ENCODE assay signal across 8 cellular contexts in genomic region chr18:23918395-23919032, GRCh38.
DNase-seq lines count a peak whose midpoint lies in the region; ATAC-seq and TF ChIP-seq lines count a peak whose summit lies in the region.

No MANE protein-coding gene starts in this region.

- H3K9me3 Mint-ChIP-seq in activated T-cell treated with anti-CD3 and anti-CD28 coated beads, Interleukin-2, amount 50 U/mL, for 72 hours, result no peaks in the 10 kb centered on the region

- ATAC-seq in Panc1 (peak; percentile 87), GM21786 (IDR thresholded peaks at IDR 0.05; ENCODE audit: unreplicated experiment) (no peak)
- ATAC-seq in activated T-cell treated with anti-CD3 and anti-CD28 coated beads, Interleukin-2, amount 50 U/mL, for 72 hours (replicated peaks in 1 of 2), result peak; percentile 72 to 77

- 40 to 52% methylated on average over 10 of the region's 10 CpGs for WGBS in testis, 2 donors

- H3K36me3 ChIP-seq in Panc1 (ENCODE audit: control insufficient read depth, insufficient read depth, low read length) (no peaks in the 10 kb centered on the region), testis (ENCODE audit: low read depth, missing control alignments) (no peaks in the 10 kb centered on the region)

- no peaks in the 10 kb centered on the region for H3K9me3 ChIP-seq in Panc1 (ENCODE audit: control insufficient read depth, insufficient read depth, low read depth, low read length)
- no peaks in the 10 kb centered on the region for H3K9me3 ChIP-seq in testis

- no peaks in the 10 kb centered on the region for H3K36me3 Mint-ChIP-seq in activated T-cell treated with anti-CD3 and anti-CD28 coated beads, Interleukin-2, amount 50 U/mL, for 72 hours (ENCODE audit: insufficient read depth in 2 of 2)

- no peak overlapping the region for H3K27ac Mint-ChIP-seq in activated T-cell treated with anti-CD3 and anti-CD28 coated beads, Interleukin-2, amount 50 U/mL, for 72 hours

- no TSS peak for BruUV-seq in Panc1 (replicated peaks; lab: Mats Ljungman, UMichigan)

- intact Hi-C loops in Panc1 (cut with micrococcal nuclease; ENCODE audit: unreplicated experiment) (loop anchor here (5.0 kb wide), 1 partner anchor 96 kb away; no protein-coding TSS in a partner anchor), testis (cut with DNase I; ENCODE audit: low total_unique reads) (no loop called here)

- peaks cover 19% of the 10 kb centered on the region for H3K4me1 Mint-ChIP-seq in activated T-cell treated with anti-CD3 and anti-CD28 coated beads, Interleukin-2, amount 50 U/mL, for 72 hours (ENCODE audit: low read depth)

- CTCF ChIA-PET in GM10248 (lab: Yijun Ruan, JAX) (interaction anchor here (0.7 to 3.1 kb wide), 53 partner anchors 8 to 1119 kb away, joined by 3 to 30 read pairs (median 5); no protein-coding TSS in a partner anchor), Panc1 (lab: Charles Lee) (interaction anchor here (0.5 to 1.0 kb wide), 4 partner anchors 20 to 205 kb away, joined by 3 read pairs; no protein-coding TSS in a partner anchor)

- in situ Hi-C loops in Panc1 (cut with HindIII; ENCODE audit: low pct_unique_long_range_greater_than_20kb, low sequenced_read_pairs), result no loop called here

- DNase-seq in GM10248 (ENCODE audit: extremely low spot score), result peak; percentile 61
- DNase-seq in HuH-7.5 (ENCODE audit: low spot score), result peak; percentile 15
- peak; percentile 43 for DNase-seq in Panc1 (ENCODE audit: low read depth, low spot score)
- peak; percentile 78 for DNase-seq in activated T-cell treated with anti-CD3 and anti-CD28 coated beads, Interleukin-2, amount 50 U/mL, for 72 hours
- DNase-seq in fibroblast of the aortic adventitia (ENCODE audit: low read depth), result peak; percentile 73
- DNase-seq in nucleus accumbens (lab: John Stamatoyannopoulos, UW), result peak in 39 of 56 donors; percentile 1 to 83 (median 19)
- peak; percentile 94 for DNase-seq in testis

- H3K27me3 ChIP-seq in Panc1 (ENCODE audit: control insufficient read depth, insufficient read depth, low read length), result peaks cover 5% of the 10 kb centered on the region; the same call in 1 of the 2 replicates
- H3K27me3 ChIP-seq in testis, result no peaks in the 10 kb centered on the region

- peaks cover 9% of the 10 kb centered on the region for H3K27me3 Mint-ChIP-seq in activated T-cell treated with anti-CD3 and anti-CD28 coated beads, Interleukin-2, amount 50 U/mL, for 72 hours (ENCODE audit: low read depth)

- no peak for TF ChIP-seq POLR2A in testis (IDR thresholded peaks at IDR 0.05)

- H3K27ac ChIP-seq in Panc1 (ENCODE audit: low read length) (no peak overlapping the region), testis (no peak overlapping the region)

- H3K4me3 ChIP-seq in Panc1 (ENCODE audit: low read depth in 2 of 2, low read length in 2 of 2), result no peak overlapping the region
- no peak overlapping the region for H3K4me3 ChIP-seq in fibroblast of the aortic adventitia (ENCODE audit: low read depth, low read length)
- no peak overlapping the region for H3K4me3 ChIP-seq in testis

- POLR2A ChIA-PET in GM10248 (lab: Yijun Ruan, JAX), result no interaction called here
- POLR2A ChIA-PET in Panc1 (lab: Charles Lee), result no interaction called here

- TF ChIP-seq CTCF in GM10248 (IDR thresholded peaks at IDR 0.05; ENCODE audit: control extremely low read depth, extremely low read depth, low read depth, missing control alignments) (peak; percentile 81), Panc1 (IDR thresholded peaks at IDR 0.05) (peak; percentile 93), fibroblast of the aortic adventitia (IDR thresholded peaks at IDR 0.05; ENCODE audit: insufficient read depth, low read length) (peak; percentile 87), testis (IDR thresholded peaks at IDR 0.05) (peak; percentile 81 to 88 (median 84))

- no peaks in the 10 kb centered on the region for H3K4me1 ChIP-seq in Panc1 (ENCODE audit: control insufficient read depth, insufficient read depth, low read length)
- H3K4me1 ChIP-seq in testis, result no peaks in the 10 kb centered on the region

- no peak overlapping the region for H3K4me3 Mint-ChIP-seq in activated T-cell treated with anti-CD3 and anti-CD28 coated beads, Interleukin-2, amount 50 U/mL, for 72 hours

Comparison
In these comparisons a context has a peak if more than half of its experiments do, and no peak if none do; other contexts are left out.
1. DNase-seq: peak in every context shown above with its lines; median percentile 94 in testis; 78 in activated T-cell treated with anti-CD3 and anti-CD28 coated beads, Interleukin-2, amount 50 U/mL, for 72 hours; 73 in fibroblast of the aortic adventitia; 61 in GM10248; 43 in Panc1; 19 in nucleus accumbens; 15 in HuH-7.5.